Comparison of ENCODE assay signal across 20 cellular contexts in genomic region chr17:4596636-4597380, GRCh38. TPM values are rescaled to one million over a fixed set of nuclear protein-coding genes. Genes with fewer than 3 reads are reported as not detected.
DNase-seq lines count a peak whose midpoint lies in the region; ATAC-seq and TF ChIP-seq lines count a peak whose summit lies in the region.
"Had no signal": no experiment of that assay in that cellular context is flagged by ENCODE, and none has a peak within 500 bp of the region (broad histone marks: within the 10 kb centered on the region; RNA-seq: fewer than 3 reads in every experiment).

No MANE protein-coding gene starts in this region.

- H3K36me3 ChIP-seq in left ventricle myocardium inferior (peaks cover 13% of the 10 kb centered on the region), heart left ventricle (no peaks in the 10 kb centered on the region), neural progenitor cell (no peaks in the 10 kb centered on the region), psoas muscle (ENCODE audit: insufficient read depth in 1 of 2, low read depth in 1 of 2) (peaks cover 0 to 59% of the 10 kb centered on the region in 2 donors)

- ATAC-seq in heart left ventricle (no peak), psoas muscle (no peak), GM18498 (IDR thresholded peaks at IDR 0.05; ENCODE audit: unreplicated experiment) (no peak)
- ATAC-seq: A549, GM23338, HCT116, HepG2 had no signal

- H3K27ac ChIP-seq in left ventricle myocardium inferior (replicated peaks) (peak overlapping the region; percentile 95), heart left ventricle (peak overlapping the region in 2 of 12 donors; percentile 91 to 94), neural progenitor cell (no peak overlapping the region), psoas muscle (peak overlapping the region; percentile 84)
- H3K27ac ChIP-seq: A549, C4-2B had no signal

- no peaks in the 10 kb centered on the region for H3K79me2 ChIP-seq in neural progenitor cell (ENCODE audit: low read depth)

- H3K36me3 Mint-ChIP-seq in endothelial cell (ENCODE audit: low read depth, unreplicated experiment) (no peaks in the 10 kb centered on the region), neural progenitor cell (peaks cover 2% of the 10 kb centered on the region)
- H3K36me3 Mint-ChIP-seq: IgD-negative memory B cell had no signal

- no peaks in the 10 kb centered on the region for H3K27me3 ChIP-seq in left ventricle myocardium inferior (ENCODE audit: low read depth)
- no peaks in the 10 kb centered on the region for H3K27me3 ChIP-seq in heart left ventricle
- H3K27me3 ChIP-seq in neural progenitor cell, result no peaks in the 10 kb centered on the region
- H3K27me3 ChIP-seq in psoas muscle (ENCODE audit: insufficient read depth in 3 of 3, low read length in 2 of 3), result no peaks in the 10 kb centered on the region

- no peak overlapping the region for H3K4me2 ChIP-seq in neural progenitor cell
- H3K4me2 ChIP-seq: A549, GM23338 had no signal

- intact Hi-C loops in left ventricle myocardium inferior (cut with micrococcal nuclease), result no loop called here
- intact Hi-C loops in heart left ventricle (cut with DNase I), result no loop called here
- intact Hi-C loops in psoas muscle (cut with DNase I), result no loop called here

- H3K4me1 Mint-ChIP-seq in endothelial cell (ENCODE audit: unreplicated experiment) (peaks cover 4% of the 10 kb centered on the region), neural progenitor cell (peaks cover 36% of the 10 kb centered on the region)

- no peak for TF ChIP-seq POLR2A in heart left ventricle (IDR thresholded peaks at IDR 0.05)

- H3K27me3 Mint-ChIP-seq in endothelial cell (ENCODE audit: unreplicated experiment) (peaks cover 6% of the 10 kb centered on the region), neural progenitor cell (ENCODE audit: insufficient read depth, low read depth) (peaks cover 5% of the 10 kb centered on the region)
- H3K27me3 Mint-ChIP-seq: CD4-positive, alpha-beta T cell had no signal

- no peaks in the 10 kb centered on the region for H3K9me3 ChIP-seq in left ventricle myocardium inferior (replicated peaks)
- H3K9me3 ChIP-seq in heart left ventricle, result no peaks in the 10 kb centered on the region
- no peaks in the 10 kb centered on the region for H3K9me3 ChIP-seq in neural progenitor cell (ENCODE audit: low read depth)
- H3K9me3 ChIP-seq in psoas muscle, result no peaks in the 10 kb centered on the region
- H3K9me3 ChIP-seq: A549, Caco-2 had no signal

- no peak overlapping the region for H2AFZ ChIP-seq in neural progenitor cell (replicated peaks)
- H2AFZ ChIP-seq: GM23338 had no signal

- H3K9ac ChIP-seq in neural progenitor cell, result no peak overlapping the region

- H3K9me3 Mint-ChIP-seq in endothelial cell (ENCODE audit: unreplicated experiment) (no peaks in the 10 kb centered on the region), neural progenitor cell (no peaks in the 10 kb centered on the region)
- H3K9me3 Mint-ChIP-seq: CD4-positive, alpha-beta T cell; GM23338; HFFc6; IgD-negative memory B cell had no signal

- 92 to 97% (median 95%) methylated on average over 22 to 36 of the region's 36 CpGs for WGBS in heart left ventricle, 4 donors
- 81 to 93% (median 85%) methylated on average over 30 to 36 of the region's 36 CpGs for WGBS in psoas muscle, 3 donors

- H3K27ac Mint-ChIP-seq in endothelial cell (ENCODE audit: unreplicated experiment) (no peak overlapping the region), neural progenitor cell (peak overlapping the region; percentile 42)
- H3K27ac Mint-ChIP-seq: CD4-positive, alpha-beta T cell; HFFc6; IgD-negative memory B cell had no signal

- H3K4me3 Mint-ChIP-seq in endothelial cell (ENCODE audit: unreplicated experiment), result no peak overlapping the region
- H3K4me3 Mint-ChIP-seq in neural progenitor cell, result no peak overlapping the region
- H3K4me3 Mint-ChIP-seq: CD4-positive, alpha-beta T cell; GM23338; HFFc6 had no signal

- TF ChIP-seq CTCF in left ventricle myocardium inferior (IDR thresholded peaks at IDR 0.05; ENCODE audit: borderline replicate concordance), result no peak
- TF ChIP-seq CTCF in heart left ventricle (IDR thresholded peaks at IDR 0.05), result no peak
- no peak for TF ChIP-seq CTCF in endothelial cell (IDR thresholded peaks at IDR 0.05; ENCODE audit: unreplicated experiment)
- TF ChIP-seq CTCF in neural progenitor cell (IDR thresholded peaks at IDR 0.05), result no peak
- no peak for TF ChIP-seq CTCF in psoas muscle (IDR thresholded peaks at IDR 0.05)

- H3K4me1 ChIP-seq in left ventricle myocardium inferior (peaks cover 61% of the 10 kb centered on the region), heart left ventricle (peaks cover 0 to 56% (median 24%) of the 10 kb centered on the region in 12 donors), neural progenitor cell (peaks cover 25% of the 10 kb centered on the region), psoas muscle (peaks cover 89% of the 10 kb centered on the region)

- H3K4me3 ChIP-seq in left ventricle myocardium inferior (no peak overlapping the region), heart left ventricle (no peak overlapping the region), neural progenitor cell (no peak overlapping the region), psoas muscle (no peak overlapping the region)
- H3K4me3 ChIP-seq: A549, GM23338 had no signal

- DNase-seq in left ventricle myocardium inferior (no peak), heart left ventricle (no peak), endothelial cell (ENCODE audit: low spot score) (peak; percentile 2), neural progenitor cell (ENCODE audit: low spot score) (no peak), psoas muscle (no peak), 8988T (no peak), middle frontal gyrus (ENCODE audit: extremely low spot score, low spot score) (no peak)
- DNase-seq: AML-193; Caco-2; CD4-positive, alpha-beta T cell; H7; HFFc6 had no signal

- H4K20me1 ChIP-seq in neural progenitor cell (ENCODE audit: low read depth), result no peaks in the 10 kb centered on the region

- peaks cover 29% of the 10 kb centered on the region for H3F3A ChIP-seq in neural progenitor cell (ENCODE audit: low read depth)

RNA-seq across cellular contexts. Expression of gene SMTNL2, which starts 12.5 kb away (rescaled TPM):
- total RNA-seq in left ventricle myocardium inferior, result 33.4 TPM
- 10 to 100 TPM; 10.1 to 47.5 (median 18.5) TPM for total RNA-seq in heart left ventricle
- 1 to 10 TPM; 2.1 to 8.2 TPM for polyA plus RNA-seq in heart left ventricle
- 0.59 TPM for total RNA-seq in endothelial cell (ENCODE audit: unreplicated experiment)
- 3.0 and 5.2 TPM in 2 replicates for total RNA-seq in neural progenitor cell (ENCODE audit: low replicate concordance)
- total RNA-seq in psoas muscle, result 100 to 1,000 TPM; 248 to 524 (median 400) TPM
- polyA plus RNA-seq in psoas muscle, result 100 to 1,000 TPM in 2 of 3 donors, 10 to 100 TPM in 1; 20.7 to 318 (median 210) TPM
- total RNA-seq: CD4-positive, alpha-beta T cell; HFFc6 had no signal
- polyA plus RNA-seq: BJ, IgD-negative memory B cell had no signal

RNA-seq across cellular contexts. Expression of gene GGT6, which starts 36.4 kb away (rescaled TPM):
- total RNA-seq in left ventricle myocardium inferior (not detected), heart left ventricle (not detected), endothelial cell (ENCODE audit: unreplicated experiment) (not detected), neural progenitor cell (ENCODE audit: low replicate concordance) (not detected in 2 replicates), psoas muscle (not detected)
- polyA plus RNA-seq in heart left ventricle (not detected), psoas muscle (under 1 TPM in 1 of 3 donors, not detected in 2; 0.03 TPM)
- total RNA-seq: Caco-2; CD4-positive, alpha-beta T cell; H7; HFFc6 had no signal
- polyA plus RNA-seq: A549, BJ, GM23338, IgD-negative memory B cell had no signal

RNA-seq across cellular contexts. Expression of gene MYBBP1A, which starts 41.6 kb away (rescaled TPM):
- total RNA-seq in left ventricle myocardium inferior (21.3 TPM), heart left ventricle (10 to 100 TPM; 17.4 to 34.8 (median 24.4) TPM), endothelial cell (ENCODE audit: unreplicated experiment) (32.4 TPM), neural progenitor cell (ENCODE audit: low replicate concordance) (17.4 and 44.6 TPM in 2 replicates), psoas muscle (10 to 100 TPM; 31.3 to 63.2 (median 46.3) TPM)
- polyA plus RNA-seq in heart left ventricle (10 to 100 TPM; 15.5 to 27.8 TPM), psoas muscle (10 to 100 TPM; 28.5 to 54.4 (median 35.5) TPM)

RNA-seq across cellular contexts. Expression of gene ALOX15, which starts 44.7 kb away (rescaled TPM):
- 0.33 TPM for total RNA-seq in left ventricle myocardium inferior
- 10 to 100 TPM in 1 of 9 donors, under 1 TPM in 5, not detected in 3; 0.23 to 62.4 (median 0.38) TPM for total RNA-seq in heart left ventricle
- not detected for polyA plus RNA-seq in heart left ventricle
- total RNA-seq in endothelial cell (ENCODE audit: unreplicated experiment), result 17.0 TPM
- 0.12 TPM in 1 of 2 replicates, not detected in the other for total RNA-seq in neural progenitor cell (ENCODE audit: low replicate concordance)
- total RNA-seq in psoas muscle, result under 1 TPM in 2 of 4 donors, not detected in 2; 0.10 to 0.36 TPM
- polyA plus RNA-seq in psoas muscle, result not detected
- total RNA-seq: HFFc6 had no signal
- polyA plus RNA-seq: BJ, HepG2 had no signal
